In genomic region chr3:25973111-25973510, GRCh38 we compare ENCODE assay signal across 24 cellular contexts.
"Had no signal": no experiment of that assay in that cellular context is flagged by ENCODE, and none has a peak within 500 bp of the region (broad histone marks: within the 10 kb centered on the region; RNA-seq: fewer than 3 reads in every experiment).

No MANE protein-coding gene starts in this region.

- H3K9me3 ChIP-seq: uterus had no signal

- H3K27me3 Mint-ChIP-seq: activated CD4-positive, alpha-beta T cell treated with anti-CD3 and anti-CD28 coated beads, Interleukin-2, amount 10 ng/mL, durations not matched to agents 7 days and 5 days; activated T-cell treated with anti-CD3 and anti-CD28 coated beads, Interleukin-2, amount 50 U/mL, for 24 hours had no signal

- H3K9me3 Mint-ChIP-seq: activated CD4-positive, alpha-beta T cell treated with anti-CD3 and anti-CD28 coated beads, Interleukin-2, amount 10 ng/mL, durations not matched to agents 7 days and 5 days; activated naive CD4-positive, alpha-beta T cell treated with anti-CD3 and anti-CD28 coated beads for 36 hours; activated T-cell treated with anti-CD3 and anti-CD28 coated beads, Interleukin-2, amount 50 U/mL, for 24 hours had no signal

- H3K4me1 Mint-ChIP-seq: activated CD4-positive, alpha-beta T cell treated with anti-CD3 and anti-CD28 coated beads, Interleukin-2, amount 10 ng/mL, durations not matched to agents 7 days and 5 days; nephron had no signal

- H3K4me3 ChIP-seq: coronary artery, left lung, tibial artery, uterus had no signal

- ATAC-seq: activated CD4-positive, CD25-positive, alpha-beta regulatory T cell treated with anti-CD3 and anti-CD28 coated beads, Interleukin-2, amount 50 U/mL, for 24 hours; activated CD8-positive, alpha-beta T cell treated with anti-CD3 and anti-CD28 coated beads, Interleukin-2, amount 10 ng/mL, durations not matched to agents 7 days and 5 days; left lung; stimulated activated naive CD8-positive, alpha-beta T cell treated with anti-CD3 and anti-CD28 coated beads, Interleukin-15, Interleukin-2, amounts not matched to agents 100 U/mL and 50 U/mL, for 24 hours had no signal

- H3K27me3 ChIP-seq: brain microvascular endothelial cell, left lung, tibial artery, uterus had no signal

- DNase-seq: activated CD4-positive, alpha-beta T cell treated with anti-CD3 and anti-CD28 coated beads, Interleukin-2, amount 10 ng/mL, durations not matched to agents 7 days and 5 days; activated CD8-positive, alpha-beta T cell treated with anti-CD3 and anti-CD28 coated beads, Interleukin-2, amount 10 ng/mL, durations not matched to agents 7 days and 5 days; activated naive CD4-positive, alpha-beta T cell treated with anti-CD3 and anti-CD28 coated beads for 36 hours; activated T-cell treated with anti-CD3 and anti-CD28 coated beads, Interleukin-2, amount 50 U/mL, for 24 hours; aorta; brain microvascular endothelial cell; central memory CD4-positive, alpha-beta T cell; erythroblast; foreskin melanocyte; head of caudate nucleus; kidney; left lung; midbrain; nucleus accumbens; posterior cingulate gyrus; retina; stimulated activated CD8-positive, alpha-beta memory T cell treated with anti-CD3 and anti-CD28 coated beads, Interleukin-4, amount 100 ng/mL, for 48 hours; stimulated activated naive CD8-positive, alpha-beta T cell treated with anti-CD3 and anti-CD28 coated beads, Interleukin-15, Interleukin-2, amounts not matched to agents 100 U/mL and 50 U/mL, for 24 hours; substantia nigra; tibial artery; uterus had no signal

- H3K36me3 ChIP-seq: brain microvascular endothelial cell, left lung, tibial artery, uterus had no signal

- H3K4me3 Mint-ChIP-seq: activated CD4-positive, alpha-beta T cell treated with anti-CD3 and anti-CD28 coated beads, Interleukin-2, amount 10 ng/mL, durations not matched to agents 7 days and 5 days; activated CD8-positive, alpha-beta T cell treated with anti-CD3 and anti-CD28 coated beads, Interleukin-2, amount 10 ng/mL, durations not matched to agents 7 days and 5 days; activated naive CD4-positive, alpha-beta T cell treated with anti-CD3 and anti-CD28 coated beads for 36 hours; activated T-cell treated with anti-CD3 and anti-CD28 coated beads, Interleukin-2, amount 50 U/mL, for 24 hours; nephron had no signal

- H3K4me1 ChIP-seq: left lung, tibial artery, uterus had no signal

- H3K27ac ChIP-seq: brain microvascular endothelial cell, coronary artery, left lung, tibial artery, uterus had no signal
